ENCODE assay signal across 29 cellular contexts in the genomic region with DNA sequence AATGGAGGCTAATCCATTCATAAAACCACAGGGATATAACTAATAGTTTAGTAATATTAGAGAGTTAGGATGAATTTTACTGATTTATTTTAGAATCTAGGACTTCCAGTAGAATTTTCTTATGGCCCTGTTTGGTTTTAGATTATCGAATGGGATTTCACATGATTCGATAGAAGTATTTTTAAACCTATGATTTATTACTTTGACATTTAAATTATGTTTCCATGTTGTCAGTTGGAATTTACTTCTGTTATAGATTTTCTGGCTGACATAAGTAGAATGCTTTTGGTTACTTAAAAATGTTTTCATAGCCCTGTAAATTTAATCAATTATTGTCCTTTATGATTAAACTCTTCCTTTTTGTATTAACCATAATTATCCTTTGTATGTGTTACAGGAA.
DNase-seq lines count a peak whose midpoint lies in the region; ATAC-seq and TF ChIP-seq lines count a peak whose summit lies in the region.
"Had no signal": no experiment of that assay in that cellular context is flagged by ENCODE, and none has a peak within 500 bp of the region (broad histone marks: within the 10 kb centered on the region; RNA-seq: fewer than 3 reads in every experiment).

No MANE protein-coding gene starts in this region.

- peak overlapping the region; percentile 90 for H3K4me3 Mint-ChIP-seq in glutamatergic neuron (ENCODE audit: unreplicated experiment)
- H3K4me3 Mint-ChIP-seq in osteocyte (ENCODE audit: unreplicated experiment) = peak overlapping the region; percentile 24
- no peak overlapping the region for H3K4me3 Mint-ChIP-seq in nephron progenitor cell
- H3K4me3 Mint-ChIP-seq: activated naive CD4-positive, alpha-beta T cell treated with anti-CD3 and anti-CD28 coated beads, Interleukin-2, amount 10 ng/mL, durations not matched to agents 7 days and 5 days; activated T-helper 1 cell treated with anti-CD3 and anti-CD28 coated beads, Interleukin-12 subunit alpha, Interleukin-12 subunit beta, Interleukin-2, Interleukin-4 antibody, amounts not matched to agents 30 ng/mL and 10 ng/mL and 1 ng/mL, durations not matched to agents 14 hours and 24 hours and 36 hours; naive thymus-derived CD4-positive, alpha-beta T cell; stimulated activated naive CD8-positive, alpha-beta T cell treated with anti-CD3 and anti-CD28 coated beads, Interleukin-15, Interleukin-2, amounts not matched to agents 100 ng/mL and 50 ng/mL, for 24 hours had no signal

- no peaks in the 10 kb centered on the region for H3F3A ChIP-seq in Loucy (ENCODE audit: low read depth)

- H3K9ac ChIP-seq in DND-41 (ENCODE audit: low read depth, low read length) (no peak overlapping the region), Loucy (ENCODE audit: low read depth, low read length, poor library complexity, severe bottlenecking) (peak overlapping the region; percentile 57)

- H3K79me2 ChIP-seq in DND-41 (ENCODE audit: insufficient read depth, low read length) = peaks cover 98% of the 10 kb centered on the region
- H3K79me2 ChIP-seq in Loucy (ENCODE audit: insufficient read depth, low read length) = peaks cover 97% of the 10 kb centered on the region

- H3K9me3 Mint-ChIP-seq in glutamatergic neuron (ENCODE audit: unreplicated experiment) (peaks cover 3% of the 10 kb centered on the region), osteocyte (ENCODE audit: unreplicated experiment) (no peaks in the 10 kb centered on the region), nephron progenitor cell (peaks cover 10% of the 10 kb centered on the region)
- H3K9me3 Mint-ChIP-seq: activated naive CD4-positive, alpha-beta T cell treated with anti-CD3 and anti-CD28 coated beads, Interleukin-2, amount 10 ng/mL, durations not matched to agents 7 days and 5 days; activated T-helper 1 cell treated with anti-CD3 and anti-CD28 coated beads, Interleukin-12 subunit alpha, Interleukin-12 subunit beta, Interleukin-2, Interleukin-4 antibody, amounts not matched to agents 30 ng/mL and 10 ng/mL and 1 ng/mL, durations not matched to agents 14 hours and 24 hours and 36 hours; CD4-positive, alpha-beta memory T cell; naive thymus-derived CD4-positive, alpha-beta T cell; stimulated activated naive CD8-positive, alpha-beta T cell treated with anti-CD3 and anti-CD28 coated beads, Interleukin-15, Interleukin-2, amounts not matched to agents 100 ng/mL and 50 ng/mL, for 24 hours had no signal

- H4K20me1 ChIP-seq in DND-41 (ENCODE audit: insufficient read depth, low read length) (peaks cover 7% of the 10 kb centered on the region; the same call in 1 of the 2 replicates), Loucy (ENCODE audit: insufficient read depth, low read length, poor library complexity, severe bottlenecking) (peaks cover 83% of the 10 kb centered on the region)

- H3K4me3 ChIP-seq in DND-41 (ENCODE audit: low read depth in 1 of 2, low read length in 2 of 2) (peak overlapping the region in 1 of 2 experiments; percentile 26; a peak in 1 of 4 replicates), Loucy (ENCODE audit: low read length, poor library complexity, severe bottlenecking) (peak overlapping the region; percentile 70)
- H3K4me3 ChIP-seq: colonic mucosa, PC-9 had no signal

- peak overlapping the region; percentile 49 for H3K4me2 ChIP-seq in DND-41 (ENCODE audit: insufficient read depth, low read length)
- peak overlapping the region; percentile 78 for H3K4me2 ChIP-seq in Loucy (ENCODE audit: low read depth, low read length, poor library complexity, severe bottlenecking)
- H3K4me2 ChIP-seq: PC-9 had no signal

- TF ChIP-seq CTCF in DND-41 (IDR thresholded peaks at IDR 0.05; ENCODE audit: borderline replicate concordance, extremely low read depth, low read length, poor library complexity, severe bottlenecking) (no peak), Loucy (conservative IDR thresholded peaks at IDR 0.05; ENCODE audit: low read length) (no peak), glutamatergic neuron (IDR thresholded peaks at IDR 0.05; ENCODE audit: partially characterized antibody, unreplicated experiment) (no peak), osteocyte (IDR thresholded peaks at IDR 0.05) (no peak), nephron progenitor cell (IDR thresholded peaks at IDR 0.05) (no peak)

- no peaks in the 10 kb centered on the region for H3K9me3 ChIP-seq in DND-41 (ENCODE audit: insufficient read depth, low read length, severe bottlenecking)
- no peaks in the 10 kb centered on the region for H3K9me3 ChIP-seq in Loucy (ENCODE audit: insufficient read depth, low read depth, low read length)
- H3K9me3 ChIP-seq: colonic mucosa had no signal

- no peaks in the 10 kb centered on the region for H3K9me2 ChIP-seq in Loucy (replicated peaks; ENCODE audit: low read depth, low read length)

- H2AFZ ChIP-seq in DND-41 (ENCODE audit: low read depth, low read length) (no peak overlapping the region), Loucy (ENCODE audit: low read length) (no peak overlapping the region)
- H2AFZ ChIP-seq: PC-9 had no signal

- no peaks in the 10 kb centered on the region for H3K36me3 Mint-ChIP-seq in glutamatergic neuron (ENCODE audit: unreplicated experiment)
- peaks cover 17% of the 10 kb centered on the region for H3K36me3 Mint-ChIP-seq in osteocyte (ENCODE audit: unreplicated experiment)
- peaks cover 64% of the 10 kb centered on the region for H3K36me3 Mint-ChIP-seq in nephron progenitor cell (ENCODE audit: low read depth)

- H3K36me3 ChIP-seq in DND-41 (ENCODE audit: insufficient read depth, low read length) (peaks cover 25% of the 10 kb centered on the region), Loucy (ENCODE audit: insufficient read depth, low read length) (no peaks in the 10 kb centered on the region)
- H3K36me3 ChIP-seq: brain microvascular endothelial cell, colonic mucosa had no signal

- DNase-seq in DND-41 (no peak), glutamatergic neuron (no peak), osteocyte (ENCODE audit: extremely low spot score, unreplicated experiment) (no peak), DMS 273 (lab: John Stamatoyannopoulos, UW; ENCODE audit: unreplicated experiment) (no peak), NCI-H446 treated with DMSO at 0.1 percent for 48 hours (lab: John Stamatoyannopoulos, UW) (no peak), nephron progenitor cell (no peak)
- DNase-seq: activated CD4-positive, CD25-positive, alpha-beta regulatory T cell; activated naive CD4-positive, alpha-beta T cell treated with anti-CD3 and anti-CD28 coated beads, Interleukin-2, amount 10 ng/mL, durations not matched to agents 7 days and 5 days; brain microvascular endothelial cell; CD4-positive, alpha-beta memory T cell; colonic mucosa; DMS 273 treated with DMSO at 0.1 percent for 48 hours; effector CD8-positive, alpha-beta T cell; left colon; naive thymus-derived CD4-positive, alpha-beta T cell; NCI-H1092 treated with DMSO at 0.1 percent for 48 hours; NCI-H187; NCI-H2171; NCI-H524 treated with DMSO at 0.1 percent for 48 hours; NK-92 treated with Interleukin-12 subunit alpha and Interleukin-12 subunit beta, amount 100 ng/mL, for 24 hours; PC-9; SIG-M5; stimulated activated CD4-positive, alpha-beta T cell treated with anti-CD3 and anti-CD28 coated beads, Interleukin-15, amount 100 ng/mL, for 24 hours; T-helper 1 cell had no signal

- H3K4me1 ChIP-seq in DND-41 (ENCODE audit: insufficient read depth, low read length) = peaks cover 56% of the 10 kb centered on the region
- H3K4me1 ChIP-seq in Loucy (ENCODE audit: insufficient read depth, low read length, poor library complexity, severe bottlenecking) = peaks cover 47% of the 10 kb centered on the region

- ATAC-seq in DND-41 (ENCODE audit: insufficient read depth, low read depth) (no peak), HG02623 (IDR thresholded peaks at IDR 0.05; ENCODE audit: unreplicated experiment) (no peak)
- ATAC-seq: left colon; naive thymus-derived CD4-positive, alpha-beta T cell; sciatic nerve had no signal

- H3K27ac Mint-ChIP-seq in glutamatergic neuron (ENCODE audit: unreplicated experiment) (no peak overlapping the region), osteocyte (ENCODE audit: unreplicated experiment) (peak overlapping the region; percentile 50), nephron progenitor cell (no peak overlapping the region)
- H3K27ac Mint-ChIP-seq: activated naive CD4-positive, alpha-beta T cell treated with anti-CD3 and anti-CD28 coated beads, Interleukin-2, amount 10 ng/mL, durations not matched to agents 7 days and 5 days; activated T-helper 1 cell treated with anti-CD3 and anti-CD28 coated beads, Interleukin-12 subunit alpha, Interleukin-12 subunit beta, Interleukin-2, Interleukin-4 antibody, amounts not matched to agents 30 ng/mL and 10 ng/mL and 1 ng/mL, durations not matched to agents 14 hours and 24 hours and 36 hours; stimulated activated naive CD8-positive, alpha-beta T cell treated with anti-CD3 and anti-CD28 coated beads, Interleukin-15, Interleukin-2, amounts not matched to agents 100 ng/mL and 50 ng/mL, for 24 hours had no signal

- H3K27ac ChIP-seq in DND-41 (ENCODE audit: low read length) = no peak overlapping the region
- H3K27ac ChIP-seq: brain microvascular endothelial cell, colonic mucosa, PC-9 had no signal

- H3K4me1 Mint-ChIP-seq in glutamatergic neuron (ENCODE audit: low read depth, unreplicated experiment) = peaks cover 12% of the 10 kb centered on the region
- H3K4me1 Mint-ChIP-seq in osteocyte (ENCODE audit: unreplicated experiment) = peaks cover 46% of the 10 kb centered on the region
- H3K4me1 Mint-ChIP-seq in nephron progenitor cell = peaks cover 27% of the 10 kb centered on the region

- H3K27me3 Mint-ChIP-seq in glutamatergic neuron (ENCODE audit: unreplicated experiment) = no peaks in the 10 kb centered on the region
- H3K27me3 Mint-ChIP-seq in osteocyte (ENCODE audit: unreplicated experiment) = no peaks in the 10 kb centered on the region
- no peaks in the 10 kb centered on the region for H3K27me3 Mint-ChIP-seq in nephron progenitor cell (ENCODE audit: low read depth, poor library complexity)
- H3K27me3 Mint-ChIP-seq: activated naive CD4-positive, alpha-beta T cell treated with anti-CD3 and anti-CD28 coated beads, Interleukin-2, amount 10 ng/mL, durations not matched to agents 7 days and 5 days; CD4-positive, alpha-beta memory T cell; naive thymus-derived CD4-positive, alpha-beta T cell; stimulated activated naive CD8-positive, alpha-beta T cell treated with anti-CD3 and anti-CD28 coated beads, Interleukin-15, Interleukin-2, amounts not matched to agents 100 ng/mL and 50 ng/mL, for 24 hours had no signal

- no peaks in the 10 kb centered on the region for H3K27me3 ChIP-seq in DND-41 (ENCODE audit: insufficient read depth, low read length, poor library complexity)
- no peaks in the 10 kb centered on the region for H3K27me3 ChIP-seq in Loucy (ENCODE audit: insufficient read depth, low read length, poor library complexity, severe bottlenecking)
- H3K27me3 ChIP-seq: brain microvascular endothelial cell, colonic mucosa had no signal
